Comparison of ENCODE assay signal across 1 cellular context in the genomic region with DNA sequence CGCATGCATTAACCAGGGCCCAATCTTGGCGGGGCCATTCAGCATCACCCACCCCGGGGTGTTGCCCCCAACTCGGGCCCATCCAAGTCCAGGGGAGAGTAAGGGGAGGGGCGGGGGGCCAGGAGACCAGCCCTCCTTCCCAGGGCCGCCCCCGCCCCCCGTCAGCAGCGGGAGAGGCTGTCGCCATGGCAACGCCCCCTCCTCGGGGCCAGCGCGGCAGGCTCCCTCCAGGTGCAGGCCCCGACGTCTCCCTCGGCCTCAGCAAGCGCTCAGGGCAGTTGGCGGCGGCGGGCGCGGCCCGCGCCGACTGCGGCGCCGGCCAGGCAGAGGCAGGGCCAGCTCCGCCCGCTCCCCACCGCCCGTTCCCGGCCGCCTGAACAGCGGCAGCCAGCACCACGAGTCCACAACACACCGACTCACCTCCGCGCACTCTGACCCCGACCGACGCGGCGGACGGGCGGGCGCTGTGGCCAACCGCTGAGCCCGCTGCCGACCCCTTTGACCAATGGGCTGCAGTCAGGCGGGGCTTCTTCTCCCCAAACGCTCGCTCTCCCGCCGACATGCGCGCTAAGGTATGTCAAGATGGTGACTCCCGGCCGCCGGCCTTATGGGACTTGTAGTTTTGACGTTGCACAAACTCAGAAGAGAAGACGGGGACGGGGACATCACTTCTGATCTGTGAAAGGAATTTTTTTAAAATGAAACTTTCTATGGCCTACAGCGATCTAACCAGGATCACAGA.
TF ChIP-seq lines count a peak whose summit lies in the region.

A gene with protein sequence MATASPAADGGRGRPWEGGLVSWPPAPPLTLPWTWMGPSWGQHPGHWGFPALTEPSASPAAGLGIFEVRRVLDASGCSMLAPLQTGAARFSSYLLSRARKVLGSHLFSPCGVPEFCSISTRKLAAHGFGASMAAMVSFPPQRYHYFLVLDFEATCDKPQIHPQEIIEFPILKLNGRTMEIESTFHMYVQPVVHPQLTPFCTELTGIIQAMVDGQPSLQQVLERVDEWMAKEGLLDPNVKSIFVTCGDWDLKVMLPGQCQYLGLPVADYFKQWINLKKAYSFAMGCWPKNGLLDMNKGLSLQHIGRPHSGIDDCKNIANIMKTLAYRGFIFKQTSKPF (minus strand): TSS at position 418 of the 742 bp plus-strand sequence. CDS start 231 bp downstream, at position 187.

TF ChIP-seq in HepG2, 621 proteins besides CTCF, POLR2A, EP300 and RAD21 (continued from another document and continues in another):
- TF ChIP-seq, protein P1, sequence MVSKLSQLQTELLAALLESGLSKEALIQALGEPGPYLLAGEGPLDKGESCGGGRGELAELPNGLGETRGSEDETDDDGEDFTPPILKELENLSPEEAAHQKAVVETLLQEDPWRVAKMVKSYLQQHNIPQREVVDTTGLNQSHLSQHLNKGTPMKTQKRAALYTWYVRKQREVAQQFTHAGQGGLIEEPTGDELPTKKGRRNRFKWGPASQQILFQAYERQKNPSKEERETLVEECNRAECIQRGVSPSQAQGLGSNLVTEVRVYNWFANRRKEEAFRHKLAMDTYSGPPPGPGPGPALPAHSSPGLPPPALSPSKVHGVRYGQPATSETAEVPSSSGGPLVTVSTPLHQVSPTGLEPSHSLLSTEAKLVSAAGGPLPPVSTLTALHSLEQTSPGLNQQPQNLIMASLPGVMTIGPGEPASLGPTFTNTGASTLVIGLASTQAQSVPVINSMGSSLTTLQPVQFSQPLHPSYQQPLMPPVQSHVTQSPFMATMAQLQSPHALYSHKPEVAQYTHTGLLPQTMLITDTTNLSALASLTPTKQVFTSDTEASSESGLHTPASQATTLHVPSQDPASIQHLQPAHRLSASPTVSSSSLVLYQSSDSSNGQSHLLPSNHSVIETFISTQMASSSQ (IDR thresholded peaks at IDR 0.05; ENCODE audit: low read depth): no peak
- TF ChIP-seq, protein P1 (CRISPR knock-in tag; IDR thresholded peaks at IDR 0.05; ENCODE audit: borderline replicate concordance): no peak
- TF ChIP-seq NCOA1 (CRISPR knock-in tag; IDR thresholded peaks at IDR 0.05) (no peak), FOSL2 (CRISPR knock-in tag; IDR thresholded peaks at IDR 0.05) (peak; percentile 54), NFKB2 (CRISPR knock-in tag; IDR thresholded peaks at IDR 0.05; ENCODE audit: borderline replicate concordance) (0 out of 2 replicates have a peak, but pooled peaks have one; percentile 25), SMARCE1 (IDR thresholded peaks at IDR 0.05; ENCODE audit: borderline replicate concordance) (no peak), ZFP82 (CRISPR knock-in tag; IDR thresholded peaks at IDR 0.05; ENCODE audit: borderline replicate concordance) (no peak), MAZ (IDR thresholded peaks at IDR 0.05; ENCODE audit: borderline replicate concordance, low read depth, low read length) (no peak), MAZ (CRISPR knock-in tag; IDR thresholded peaks at IDR 0.05; ENCODE audit: low read depth) (peak; percentile 93), GATAD1 (CRISPR knock-in tag; IDR thresholded peaks at IDR 0.05) (peak; percentile 74), ZNF777 (CRISPR knock-in tag; IDR thresholded peaks at IDR 0.05) (peak; percentile 55; the same call in 1 of the 2 replicates), HOXA3 (CRISPR knock-in tag; IDR thresholded peaks at IDR 0.05) (peak; percentile 64; the same call in 1 of the 2 replicates), ZKSCAN8 (CRISPR knock-in tag; IDR thresholded peaks at IDR 0.05; ENCODE audit: borderline replicate concordance) (no peak), HNF4A (CRISPR knock-in tag; IDR thresholded peaks at IDR 0.05) (peak; percentile 22; the same call in 1 of the 2 replicates), HIVEP1 (CRISPR knock-in tag; IDR thresholded peaks at IDR 0.05) (no peak), ZFP41 (CRISPR knock-in tag; IDR thresholded peaks at IDR 0.05; ENCODE audit: borderline replicate concordance) (no peak), ZNF317 (CRISPR knock-in tag; IDR thresholded peaks at IDR 0.05) (no peak), ZNF589 (CRISPR knock-in tag; conservative IDR thresholded peaks at IDR 0.05) (no peak), ZNF724P (CRISPR knock-in tag; IDR thresholded peaks at IDR 0.05; ENCODE audit: borderline replicate concordance) (peak; percentile 16; the same call in 1 of the 2 replicates), MIXL1 (CRISPR knock-in tag; IDR thresholded peaks at IDR 0.05) (no peak), PHF20 (CRISPR knock-in tag; IDR thresholded peaks at IDR 0.05) (peak; percentile 59), HNRNPK (IDR thresholded peaks at IDR 0.05; ENCODE audit: low read depth, low read length, poor library complexity, severe bottlenecking) (peak; percentile 43), ZNF260 (CRISPR knock-in tag; IDR thresholded peaks at IDR 0.05; ENCODE audit: borderline replicate concordance, low read depth) (no peak), ZNF350 (CRISPR knock-in tag; IDR thresholded peaks at IDR 0.05; ENCODE audit: borderline replicate concordance, low read depth) (peak; percentile 15), KDM2A (CRISPR knock-in tag; IDR thresholded peaks at IDR 0.05; ENCODE audit: borderline replicate concordance, low read depth) (peak; percentile 36; the same call in 1 of the 2 replicates), ZNF543 (CRISPR knock-in tag; IDR thresholded peaks at IDR 0.05) (no peak), POLR2G (IDR thresholded peaks at IDR 0.05; ENCODE audit: low read depth, low read length) (peak; percentile 70; the same call in 1 of the 2 replicates), ZFP36L1 (CRISPR knock-in tag; IDR thresholded peaks at IDR 0.05) (0 out of 2 replicates have a peak, but pooled peaks have one; percentile 28), CENPT (CRISPR knock-in tag; IDR thresholded peaks at IDR 0.05; ENCODE audit: low read depth) (no peak), HOXA5 (CRISPR knock-in tag; IDR thresholded peaks at IDR 0.05) (no peak), AGO1 (IDR thresholded peaks at IDR 0.05; ENCODE audit: low read depth, low read length, poor library complexity, severe bottlenecking) (peak; percentile 24), PPARG (CRISPR knock-in tag; conservative IDR thresholded peaks at IDR 0.05) (0 out of 2 replicates have a peak, but pooled peaks have one; percentile 12)
- TF ChIP-seq, protein P2, sequence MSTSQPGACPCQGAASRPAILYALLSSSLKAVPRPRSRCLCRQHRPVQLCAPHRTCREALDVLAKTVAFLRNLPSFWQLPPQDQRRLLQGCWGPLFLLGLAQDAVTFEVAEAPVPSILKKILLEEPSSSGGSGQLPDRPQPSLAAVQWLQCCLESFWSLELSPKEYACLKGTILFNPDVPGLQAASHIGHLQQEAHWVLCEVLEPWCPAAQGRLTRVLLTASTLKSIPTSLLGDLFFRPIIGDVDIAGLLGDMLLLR (CRISPR knock-in tag; IDR thresholded peaks at IDR 0.05): no peak
- TF ChIP-seq, protein P3, sequence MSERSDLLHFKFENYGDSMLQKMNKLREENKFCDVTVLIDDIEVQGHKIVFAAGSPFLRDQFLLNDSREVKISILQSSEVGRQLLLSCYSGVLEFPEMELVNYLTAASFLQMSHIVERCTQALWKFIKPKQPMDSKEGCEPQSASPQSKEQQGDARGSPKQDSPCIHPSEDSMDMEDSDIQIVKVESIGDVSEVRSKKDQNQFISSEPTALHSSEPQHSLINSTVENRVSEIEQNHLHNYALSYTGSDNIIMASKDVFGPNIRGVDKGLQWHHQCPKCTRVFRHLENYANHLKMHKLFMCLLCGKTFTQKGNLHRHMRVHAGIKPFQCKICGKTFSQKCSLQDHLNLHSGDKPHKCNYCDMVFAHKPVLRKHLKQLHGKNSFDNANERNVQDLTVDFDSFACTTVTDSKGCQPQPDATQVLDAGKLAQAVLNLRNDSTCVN (CRISPR knock-in tag; IDR thresholded peaks at IDR 0.05; ENCODE audit: borderline replicate concordance): no peak
- TF ChIP-seq, protein P4, sequence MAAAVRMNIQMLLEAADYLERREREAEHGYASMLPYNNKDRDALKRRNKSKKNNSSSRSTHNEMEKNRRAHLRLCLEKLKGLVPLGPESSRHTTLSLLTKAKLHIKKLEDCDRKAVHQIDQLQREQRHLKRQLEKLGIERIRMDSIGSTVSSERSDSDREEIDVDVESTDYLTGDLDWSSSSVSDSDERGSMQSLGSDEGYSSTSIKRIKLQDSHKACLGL (CRISPR knock-in tag; IDR thresholded peaks at IDR 0.05): no peak
- TF ChIP-seq, protein P5, sequence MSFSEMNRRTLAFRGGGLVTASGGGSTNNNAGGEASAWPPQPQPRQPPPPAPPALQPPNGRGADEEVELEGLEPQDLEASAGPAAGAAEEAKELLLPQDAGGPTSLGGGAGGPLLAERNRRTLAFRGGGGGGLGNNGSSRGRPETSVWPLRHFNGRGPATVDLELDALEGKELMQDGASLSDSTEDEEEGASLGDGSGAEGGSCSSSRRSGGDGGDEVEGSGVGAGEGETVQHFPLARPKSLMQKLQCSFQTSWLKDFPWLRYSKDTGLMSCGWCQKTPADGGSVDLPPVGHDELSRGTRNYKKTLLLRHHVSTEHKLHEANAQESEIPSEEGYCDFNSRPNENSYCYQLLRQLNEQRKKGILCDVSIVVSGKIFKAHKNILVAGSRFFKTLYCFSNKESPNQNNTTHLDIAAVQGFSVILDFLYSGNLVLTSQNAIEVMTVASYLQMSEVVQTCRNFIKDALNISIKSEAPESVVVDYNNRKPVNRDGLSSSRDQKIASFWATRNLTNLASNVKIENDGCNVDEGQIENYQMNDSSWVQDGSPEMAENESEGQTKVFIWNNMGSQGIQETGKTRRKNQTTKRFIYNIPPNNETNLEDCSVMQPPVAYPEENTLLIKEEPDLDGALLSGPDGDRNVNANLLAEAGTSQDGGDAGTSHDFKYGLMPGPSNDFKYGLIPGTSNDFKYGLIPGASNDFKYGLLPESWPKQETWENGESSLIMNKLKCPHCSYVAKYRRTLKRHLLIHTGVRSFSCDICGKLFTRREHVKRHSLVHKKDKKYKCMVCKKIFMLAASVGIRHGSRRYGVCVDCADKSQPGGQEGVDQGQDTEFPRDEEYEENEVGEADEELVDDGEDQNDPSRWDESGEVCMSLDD (CRISPR knock-in tag; IDR thresholded peaks at IDR 0.05; ENCODE audit: borderline replicate concordance): no peak
- TF ChIP-seq, protein P6, sequence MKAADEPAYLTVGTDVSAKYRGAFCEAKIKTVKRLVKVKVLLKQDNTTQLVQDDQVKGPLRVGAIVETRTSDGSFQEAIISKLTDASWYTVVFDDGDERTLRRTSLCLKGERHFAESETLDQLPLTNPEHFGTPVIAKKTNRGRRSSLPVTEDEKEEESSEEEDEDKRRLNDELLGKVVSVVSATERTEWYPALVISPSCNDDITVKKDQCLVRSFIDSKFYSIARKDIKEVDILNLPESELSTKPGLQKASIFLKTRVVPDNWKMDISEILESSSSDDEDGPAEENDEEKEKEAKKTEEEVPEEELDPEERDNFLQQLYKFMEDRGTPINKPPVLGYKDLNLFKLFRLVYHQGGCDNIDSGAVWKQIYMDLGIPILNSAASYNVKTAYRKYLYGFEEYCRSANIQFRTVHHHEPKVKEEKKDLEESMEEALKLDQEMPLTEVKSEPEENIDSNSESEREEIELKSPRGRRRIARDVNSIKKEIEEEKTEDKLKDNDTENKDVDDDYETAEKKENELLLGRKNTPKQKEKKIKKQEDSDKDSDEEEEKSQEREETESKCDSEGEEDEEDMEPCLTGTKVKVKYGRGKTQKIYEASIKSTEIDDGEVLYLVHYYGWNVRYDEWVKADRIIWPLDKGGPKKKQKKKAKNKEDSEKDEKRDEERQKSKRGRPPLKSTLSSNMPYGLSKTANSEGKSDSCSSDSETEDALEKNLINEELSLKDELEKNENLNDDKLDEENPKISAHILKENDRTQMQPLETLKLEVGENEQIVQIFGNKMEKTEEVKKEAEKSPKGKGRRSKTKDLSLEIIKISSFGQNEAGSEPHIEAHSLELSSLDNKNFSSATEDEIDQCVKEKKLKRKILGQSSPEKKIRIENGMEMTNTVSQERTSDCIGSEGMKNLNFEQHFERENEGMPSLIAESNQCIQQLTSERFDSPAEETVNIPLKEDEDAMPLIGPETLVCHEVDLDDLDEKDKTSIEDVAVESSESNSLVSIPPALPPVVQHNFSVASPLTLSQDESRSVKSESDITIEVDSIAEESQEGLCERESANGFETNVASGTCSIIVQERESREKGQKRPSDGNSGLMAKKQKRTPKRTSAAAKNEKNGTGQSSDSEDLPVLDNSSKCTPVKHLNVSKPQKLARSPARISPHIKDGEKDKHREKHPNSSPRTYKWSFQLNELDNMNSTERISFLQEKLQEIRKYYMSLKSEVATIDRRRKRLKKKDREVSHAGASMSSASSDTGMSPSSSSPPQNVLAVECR (CRISPR knock-in tag; IDR thresholded peaks at IDR 0.05; ENCODE audit: borderline replicate concordance): peak; percentile 65
- TF ChIP-seq, protein P7, sequence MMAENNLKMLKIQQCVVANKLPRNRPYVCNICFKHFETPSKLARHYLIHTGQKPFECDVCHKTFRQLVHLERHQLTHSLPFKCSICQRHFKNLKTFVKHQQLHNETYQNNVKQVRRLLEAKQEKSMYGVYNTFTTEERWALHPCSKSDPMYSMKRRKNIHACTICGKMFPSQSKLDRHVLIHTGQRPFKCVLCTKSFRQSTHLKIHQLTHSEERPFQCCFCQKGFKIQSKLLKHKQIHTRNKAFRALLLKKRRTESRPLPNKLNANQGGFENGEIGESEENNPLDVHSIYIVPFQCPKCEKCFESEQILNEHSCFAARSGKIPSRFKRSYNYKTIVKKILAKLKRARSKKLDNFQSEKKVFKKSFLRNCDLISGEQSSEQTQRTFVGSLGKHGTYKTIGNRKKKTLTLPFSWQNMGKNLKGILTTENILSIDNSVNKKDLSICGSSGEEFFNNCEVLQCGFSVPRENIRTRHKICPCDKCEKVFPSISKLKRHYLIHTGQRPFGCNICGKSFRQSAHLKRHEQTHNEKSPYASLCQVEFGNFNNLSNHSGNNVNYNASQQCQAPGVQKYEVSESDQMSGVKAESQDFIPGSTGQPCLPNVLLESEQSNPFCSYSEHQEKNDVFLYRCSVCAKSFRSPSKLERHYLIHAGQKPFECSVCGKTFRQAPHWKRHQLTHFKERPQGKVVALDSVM (CRISPR knock-in tag; IDR thresholded peaks at IDR 0.05): no peak
- TF ChIP-seq, protein P8, sequence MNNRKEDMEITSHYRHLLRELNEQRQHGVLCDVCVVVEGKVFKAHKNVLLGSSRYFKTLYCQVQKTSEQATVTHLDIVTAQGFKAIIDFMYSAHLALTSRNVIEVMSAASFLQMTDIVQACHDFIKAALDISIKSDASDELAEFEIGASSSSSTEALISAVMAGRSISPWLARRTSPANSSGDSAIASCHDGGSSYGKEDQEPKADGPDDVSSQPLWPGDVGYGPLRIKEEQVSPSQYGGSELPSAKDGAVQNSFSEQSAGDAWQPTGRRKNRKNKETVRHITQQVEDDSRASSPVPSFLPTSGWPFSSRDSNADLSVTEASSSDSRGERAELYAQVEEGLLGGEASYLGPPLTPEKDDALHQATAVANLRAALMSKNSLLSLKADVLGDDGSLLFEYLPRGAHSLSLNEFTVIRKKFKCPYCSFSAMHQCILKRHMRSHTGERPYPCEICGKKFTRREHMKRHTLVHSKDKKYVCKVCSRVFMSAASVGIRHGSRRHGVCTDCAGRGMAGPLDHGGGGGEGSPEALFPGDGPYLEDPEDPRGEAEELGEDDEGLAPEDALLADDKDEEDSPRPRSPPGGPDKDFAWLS (CRISPR knock-in tag; IDR thresholded peaks at IDR 0.05; ENCODE audit: borderline replicate concordance): no peak
